25 cellular contexts compared by ENCODE assay signal in the genomic region with DNA sequence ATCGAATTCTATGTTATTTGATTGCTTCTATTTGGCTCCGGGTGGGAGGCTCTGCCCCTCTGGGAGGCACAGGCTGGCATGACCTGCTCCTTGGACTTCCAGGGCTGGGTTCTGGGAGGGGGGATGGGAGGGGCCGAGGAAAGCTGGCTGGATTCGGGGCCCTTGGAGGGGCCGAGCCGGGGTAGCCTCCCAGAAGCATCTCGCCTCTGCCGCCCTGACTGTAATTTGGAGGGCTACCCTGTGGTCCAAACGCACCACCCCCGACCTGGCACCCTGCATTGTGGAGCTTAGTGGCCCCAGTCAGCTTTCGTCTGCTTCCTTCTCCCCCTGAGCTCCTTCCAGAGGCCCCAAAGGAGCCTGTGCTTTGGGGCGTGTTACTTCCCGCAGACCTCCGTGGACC.
"Had no signal": no experiment of that assay in that cellular context is flagged by ENCODE, and none has a peak within 500 bp of the region (broad histone marks: within the 10 kb centered on the region; RNA-seq: fewer than 3 reads in every experiment).

No MANE protein-coding gene starts in this region.

- H3K9me3 ChIP-seq: ascending aorta, body of pancreas, Peyer's patch had no signal

- H3K27me3 ChIP-seq: ascending aorta, body of pancreas, Peyer's patch had no signal

- H3K4me1 ChIP-seq: body of pancreas, Peyer's patch had no signal

- ATAC-seq: activated CD8-positive, alpha-beta memory T cell treated with anti-CD3 and anti-CD28 coated beads, Interleukin-2, amount 10 ng/mL, durations not matched to agents 7 days and 5 days; body of pancreas; K562; T-helper 17 cell had no signal

- DNase-seq: activated B cell treated with CpG ODN at 0.5 μM for 24 hours; activated CD4-positive, alpha-beta T cell treated with anti-CD3 and anti-CD28 coated beads for 1 hour; activated CD4-positive, alpha-beta T cell treated with anti-CD3 and anti-CD28 coated beads, Interleukin-2, amount 10 ng/mL, durations not matched to agents 24 days and 14 days; activated CD4-positive, alpha-beta T cell treated with anti-CD3 and anti-CD28 coated beads, Interleukin-2, amount 50 U/mL, for 48 hours; activated CD8-positive, alpha-beta memory T cell treated with anti-CD3 and anti-CD28 coated beads, Interleukin-2, amount 10 ng/mL, durations not matched to agents 7 days and 5 days; activated effector memory CD4-positive, alpha-beta T cell treated with Interleukin-2 at 50 U/mL for 16 hours; activated naive CD4-positive, alpha-beta T cell; activated T-cell treated with anti-CD3 and anti-CD28 coated beads, Interleukin-2, amount 50 U/mL, for 24 hours; body of pancreas; Karpas-422; MM.1S; NCI-H1105; NCI-H1436; NCI-H1694 treated with DMSO at 0.1 percent for 48 hours; NCI-H2029 treated with DMSO at 0.1 percent for 48 hours; NCI-H510A treated with DMSO at 0.1 percent for 48 hours; NCI-H69; NK-92 treated with Interleukin-12 subunit alpha and Interleukin-12 subunit beta, amount 100 ng/mL, for 24 hours; OCI-M1; Peyer's patch; SHP77 treated with DMSO at 0.1 percent for 48 hours; T-helper 17 cell; T-helper 9 cell had no signal

- H3K4me3 ChIP-seq: ascending aorta, body of pancreas, K562, Peyer's patch had no signal

- H3K36me3 ChIP-seq: Peyer's patch had no signal

- H3K27ac ChIP-seq: body of pancreas, Peyer's patch had no signal
